8 cellular contexts compared by ENCODE assay signal in genomic region chr10:119871881-119872609, GRCh38. TPM values are rescaled to one million over a fixed set of nuclear protein-coding genes. Genes with fewer than 3 reads are reported as not detected.
A peak's percentile ranks its signal among the peaks of the same experiment; 100 is the strongest.
DNase-seq lines count a peak whose midpoint lies in the region; ATAC-seq and TF ChIP-seq lines count a peak whose summit lies in the region.

No MANE protein-coding gene starts in this region.

- no peaks in the 10 kb centered on the region for H3K79me1 ChIP-seq in H9 (ENCODE audit: insufficient read depth, low read depth, low read length, poor library complexity, severe bottlenecking)

- no peak overlapping the region for H3K23ac ChIP-seq in H9 (ENCODE audit: insufficient read length, low read depth, low read length)

- no peak overlapping the region for H3K27ac ChIP-seq in H9 (ENCODE audit: insufficient read length, low read depth, low read length)
- H3K27ac ChIP-seq in VCaP: peak overlapping the region; percentile 87
- H3K27ac ChIP-seq in caudate nucleus (ENCODE audit: low read depth, low read length): no peak overlapping the region

- no peak overlapping the region for H2BK12ac ChIP-seq in H9 (ENCODE audit: insufficient read length, low read depth, low read length)

- no peak overlapping the region for H3K56ac ChIP-seq in H9 (ENCODE audit: insufficient read length, low read depth, low read length)

- no peak overlapping the region for H2BK20ac ChIP-seq in H9 (ENCODE audit: low read depth, low read length, poor library complexity, severe bottlenecking)

- no peak overlapping the region for H2AFZ ChIP-seq in H9 (ENCODE audit: low read length)

- no peak overlapping the region for H4K91ac ChIP-seq in H9 (ENCODE audit: insufficient read length, low read depth, low read length)

- TF ChIP-seq CTCF in GM12864 (IDR thresholded peaks at IDR 0.05; ENCODE audit: low read depth, low read length, missing control alignments) (no peak), H9 (conservative IDR thresholded peaks at IDR 0.05) (no peak), VCaP (conservative IDR thresholded peaks at IDR 0.05) (no peak)

- no peaks in the 10 kb centered on the region for H3K27me3 Mint-ChIP-seq in H9 (ENCODE audit: low read depth)

- no peak overlapping the region; the same call in 1 of the 2 replicates for H3K14ac ChIP-seq in H9 (ENCODE audit: insufficient read depth, low read length)

- peak overlapping the region; percentile 98 for H3K4me2 ChIP-seq in H9 (ENCODE audit: insufficient read depth, insufficient read length, low read length)

- peak overlapping the region; percentile 31 for H3K9ac ChIP-seq in H9 (ENCODE audit: extremely low read depth, insufficient read length, low read length)

- no peak for DNase-seq in GM12864 (ENCODE audit: low read depth)
- DNase-seq in H9: peak; percentile 78
- peak; percentile 44 for DNase-seq in MG63
- peak in 41 of 61 donors; percentile 3 to 64 (median 32) for DNase-seq in caudate nucleus (lab: John Stamatoyannopoulos, UW)
- DNase-seq in left lobe of liver (ENCODE audit: low spot score): peak; percentile 77
- DNase-seq in stimulated activated CD4-positive, alpha-beta T cell treated with anti-CD3 and anti-CD28 coated beads, Interleukin-4, amount 100 ng/mL, for 4 hours: peak; percentile 48 to 52
- DNase-seq in cortex of kidney (lab: John Stamatoyannopoulos, UW): no peak

- H3K4ac ChIP-seq in H9 (ENCODE audit: low read depth, low read length): no peak overlapping the region

- H3K79me2 ChIP-seq in H9 (ENCODE audit: insufficient read depth, low read length): peaks cover 41% of the 10 kb centered on the region

- H3K9me3 Mint-ChIP-seq in H9: no peaks in the 10 kb centered on the region; a peak in 1 of 5 replicates

- H3K9me3 ChIP-seq in H9 (ENCODE audit: control insufficient read depth, low read depth, low read length) (no peaks in the 10 kb centered on the region), MG63 (no peaks in the 10 kb centered on the region)

- H3T11ph ChIP-seq in H9 (ENCODE audit: low read length): no peak overlapping the region

- H3K23me2 ChIP-seq in H9 (ENCODE audit: insufficient read length, low read depth, low read length, poor library complexity, severe bottlenecking): peaks cover 11% of the 10 kb centered on the region

- H2BK5ac ChIP-seq in H9 (ENCODE audit: insufficient read length, low read length): no peak overlapping the region

- H3K18ac ChIP-seq in H9 (ENCODE audit: insufficient read length, low read depth, low read length): no peak overlapping the region

- no peak overlapping the region for H2BK120ac ChIP-seq in H9 (ENCODE audit: low read depth, low read length, poor library complexity, severe bottlenecking)

- H4K8ac ChIP-seq in H9 (replicated peaks; ENCODE audit: insufficient read length, low read depth, low read length): no peak overlapping the region

- ATAC-seq in left lobe of liver: peak; percentile 56

- H4K5ac ChIP-seq in H9 (ENCODE audit: insufficient read length, low read depth, low read length): no peak overlapping the region

- no peaks in the 10 kb centered on the region for H3K4me1 ChIP-seq in H9 (ENCODE audit: insufficient read depth, low read length)

- no peaks in the 10 kb centered on the region; the same call in 1 of the 2 replicates for H3K36me3 ChIP-seq in MG63

- WGBS in H9 (ENCODE audit: extremely low coverage, insufficient read length, low lambda C conversion rate): no CpG with 5 or more reads among the region's 56 CpGs

- H3K36me3 Mint-ChIP-seq in H9 (ENCODE audit: insufficient read depth in 1 of 3, low read depth in 3 of 3): peaks cover 0 to 5% (median 4%) of the 10 kb centered on the region in 3 experiments; a peak in 2 of 7 replicates

- peak overlapping the region; percentile 89 to 94 for H3K4me3 Mint-ChIP-seq in H9

- H3K4me3 ChIP-seq in GM12864 (ENCODE audit: low read depth, low read length) (peak overlapping the region; percentile 93), MG63 (peak overlapping the region; percentile 92)

- H4K20me1 ChIP-seq in H9 (ENCODE audit: control insufficient read depth, insufficient read depth, insufficient read length): no peaks in the 10 kb centered on the region

- no peak overlapping the region for H2AK5ac ChIP-seq in H9 (ENCODE audit: insufficient read length, low read length)

- peaks cover 28 to 32% of the 10 kb centered on the region in 2 experiments for H3K4me1 Mint-ChIP-seq in H9

- H3K27me3 ChIP-seq in H9 (ENCODE audit: insufficient read depth, low read length) (no peaks in the 10 kb centered on the region), MG63 (no peaks in the 10 kb centered on the region)

- no peak overlapping the region for H2BK15ac ChIP-seq in H9 (ENCODE audit: low read depth, low read length)

- peak overlapping the region in 2 of 3 experiments; percentile 49 to 60; a peak in 4 of 7 replicates for H3K27ac Mint-ChIP-seq in H9

RNA-seq across cellular contexts. Expression of gene MCMBP, which starts 0.6 kb away (rescaled TPM):
- 87.1 and 90.2 TPM in 2 replicates for total RNA-seq in H9 (2021)
- 46.3 and 53.0 TPM in 2 replicates for total RNA-seq in MG63 (2014; rRNA removed; shearing (Covaris generic); ENCODE audit: low replicate concordance)
- total RNA-seq in left lobe of liver: 16.5 TPM

RNA-seq across cellular contexts. Expression of gene SEC23IP, which starts 20.5 kb away (rescaled TPM):
- total RNA-seq in H9 (2021) (91.9 and 93.0 TPM in 2 replicates), left lobe of liver (24.0 TPM)
- 5.4 and 9.8 TPM in 2 replicates for total RNA-seq in MG63 (2014; rRNA removed; shearing (Covaris generic); ENCODE audit: low replicate concordance)

Comparison
In these comparisons a context has a peak if more than half of its experiments do, and no peak if none do; other contexts are left out.
1. DNase-seq: peak in H9 (single experiment), MG63 (single experiment), caudate nucleus (41 of 61), left lobe of liver (single experiment) and stimulated activated CD4-positive, alpha-beta T cell treated with anti-CD3 and anti-CD28 coated beads, Interleukin-4, amount 100 ng/mL, for 4 hours (2 of 2); none in GM12864 (single experiment) and cortex of kidney (single experiment).